Comparison of ENCODE assay signal across 16 cellular contexts in genomic region chr7:39091774-39092173, GRCh38.
DNase-seq lines count a peak whose midpoint lies in the region; ATAC-seq and TF ChIP-seq lines count a peak whose summit lies in the region.
"Had no signal": no experiment of that assay in that cellular context is flagged by ENCODE, and none has a peak within 500 bp of the region (broad histone marks: within the 10 kb centered on the region; RNA-seq: fewer than 3 reads in every experiment).

No MANE protein-coding gene starts in this region.

- CTCF ChIA-PET in HEK293T (lab: Yijun Ruan, JAX) = no interaction called here

- DNase-seq in DMS53 (lab: John Stamatoyannopoulos, UW) (peak; percentile 13), DMS53 treated with DMSO at 0.1 percent for 48 hours (lab: John Stamatoyannopoulos, UW; ENCODE audit: unreplicated experiment) (no peak), right cardiac atrium (no peak), right atrium auricular region (ENCODE audit: low spot score) (no peak), dorsolateral prefrontal cortex (no peak), foreskin keratinocyte (no peak), HEK293T (ENCODE audit: extremely low spot score) (no peak)
- no peak for DNase-seq in central memory CD4-positive, alpha-beta T cell
- DNase-seq: CD8-positive, alpha-beta T cell; COR-L47; DMS153; H7 had no signal

- H3K27ac ChIP-seq in right cardiac atrium (ENCODE audit: low read length) (peak overlapping the region; percentile 35), right atrium auricular region (no peak overlapping the region), dorsolateral prefrontal cortex (peak overlapping the region in 33 of 59 donors; percentile 1 to 68 (median 30)), foreskin keratinocyte (no peak overlapping the region)
- H3K27ac ChIP-seq: 22Rv1 had no signal

- H3K9me3 ChIP-seq in right cardiac atrium (ENCODE audit: control insufficient read depth, low read length) (no peaks in the 10 kb centered on the region), right atrium auricular region (no peaks in the 10 kb centered on the region)

- H3K4me1 ChIP-seq in right cardiac atrium (ENCODE audit: control insufficient read depth, insufficient read depth, low read length) = peaks cover 1% of the 10 kb centered on the region
- no peaks in the 10 kb centered on the region for H3K4me1 ChIP-seq in right atrium auricular region
- H3K4me1 ChIP-seq in foreskin keratinocyte = no peaks in the 10 kb centered on the region

- H3K27me3 ChIP-seq in right cardiac atrium (ENCODE audit: control insufficient read depth, insufficient read depth) (no peaks in the 10 kb centered on the region), right atrium auricular region (no peaks in the 10 kb centered on the region), dorsolateral prefrontal cortex (peaks cover 0 to 7% (median 0%) of the 10 kb centered on the region in 45 donors), foreskin keratinocyte (peaks cover 7% of the 10 kb centered on the region)

- no peaks in the 10 kb centered on the region for H3K36me3 ChIP-seq in right atrium auricular region

- TF ChIP-seq CTCF in right atrium auricular region (IDR thresholded peaks at IDR 0.05) = no peak
- no peak for TF ChIP-seq CTCF in dorsolateral prefrontal cortex (IDR thresholded peaks at IDR 0.05 in 54 of 56, conservative IDR thresholded peaks at IDR 0.05 in 2 of 56; ENCODE audit: low read depth in 1 of 56, partially characterized antibody in 56 of 56)
- TF ChIP-seq CTCF in foreskin keratinocyte (conservative IDR thresholded peaks at IDR 0.05) = no peak

- WGBS in right cardiac atrium = 74% methylated on average over 5 of the region's 5 CpGs

- ATAC-seq in right cardiac atrium (no peak), foreskin keratinocyte (no peak)
- ATAC-seq: CD8-positive, alpha-beta T cell; GM23338; HepG2 had no signal

- intact Hi-C loops in right cardiac atrium (cut with DNase I) (no loop called here), dorsolateral prefrontal cortex (cut with DNase I) (no loop called here)

- H3K4me3 ChIP-seq in right cardiac atrium (ENCODE audit: low read length) (no peak overlapping the region), right atrium auricular region (no peak overlapping the region), dorsolateral prefrontal cortex (peak overlapping the region in 16 of 59 donors; percentile 0 to 34 (median 15))
- H3K4me3 ChIP-seq: GM12878, GM23338 had no signal

- POLR2A ChIA-PET in HEK293T (lab: Yijun Ruan, JAX) = no interaction called here

TF ChIP-seq in HEK293T, 16 proteins besides CTCF, POLR2A, EP300 and RAD21:
- TF ChIP-seq LEF1 (IDR thresholded peaks at IDR 0.05; ENCODE audit: borderline replicate concordance) = no peak
- no peak for TF ChIP-seq ARNT (IDR thresholded peaks at IDR 0.05)
- TF ChIP-seq TARDBP (IDR thresholded peaks at IDR 0.05) = no peak
- TF ChIP-seq FOXA1 (IDR thresholded peaks at IDR 0.05) = no peak
- no peak for TF ChIP-seq NFRKB (IDR thresholded peaks at IDR 0.05)
- TF ChIP-seq ZNF384 (IDR thresholded peaks at IDR 0.05) = no peak
- TF ChIP-seq BHLHE40 (IDR thresholded peaks at IDR 0.05; ENCODE audit: borderline replicate concordance) = no peak
- TF ChIP-seq SP1 (IDR thresholded peaks at IDR 0.05) = no peak
- TF ChIP-seq CTBP1 (IDR thresholded peaks at IDR 0.05; ENCODE audit: borderline replicate concordance) = no peak
- TF ChIP-seq PKNOX1 (IDR thresholded peaks at IDR 0.05) = no peak

Comparison
In these comparisons a context has a peak if more than half of its experiments do, and no peak if none do; other contexts are left out.
1. H3K27ac ChIP-seq: peak in right cardiac atrium (single experiment) and dorsolateral prefrontal cortex (33 of 59); none in right atrium auricular region (0 of 2) and foreskin keratinocyte (single experiment).